Comparison of ENCODE assay signal across 15 cellular contexts in the genomic region with DNA sequence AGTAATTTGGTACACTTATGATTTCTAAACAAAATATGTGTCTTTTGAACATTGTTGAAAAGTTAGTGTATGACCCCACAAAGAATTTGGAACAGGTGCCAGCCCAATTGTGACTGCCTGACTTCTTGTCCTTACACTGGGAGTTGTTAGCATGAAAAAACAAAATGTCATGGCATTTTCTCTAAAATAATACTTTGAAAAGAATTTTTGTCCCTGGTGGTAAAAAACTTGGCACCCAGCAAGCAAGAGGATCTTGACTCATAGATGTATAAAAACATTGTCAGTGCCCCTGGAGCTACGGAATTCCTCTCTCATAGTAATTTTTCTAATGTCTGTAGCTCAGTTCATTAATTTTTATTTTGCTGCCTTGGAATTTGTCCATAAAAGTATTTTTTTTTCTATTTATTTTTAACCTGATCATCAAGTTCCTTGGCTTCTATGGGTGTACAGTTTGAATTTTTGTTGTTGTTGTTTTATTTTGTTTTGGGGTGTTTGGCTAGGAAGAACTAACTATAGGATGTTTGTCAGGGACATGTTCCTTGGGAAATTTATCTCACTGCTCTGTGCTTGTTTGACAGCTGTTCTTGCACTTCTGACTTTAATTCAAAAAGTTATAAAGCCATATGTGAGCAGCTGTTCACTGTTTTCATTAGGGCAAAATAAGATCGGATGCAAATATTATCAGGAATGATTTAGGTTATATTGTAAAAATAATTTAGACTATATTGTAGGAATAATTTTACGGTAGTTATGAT.
DNase-seq lines count a peak whose midpoint lies in the region; ATAC-seq, FAIRE-seq and TF ChIP-seq lines count a peak whose summit lies in the region.
"Had no signal": no experiment of that assay in that cellular context is flagged by ENCODE, and none has a peak within 500 bp of the region (broad histone marks: within the 10 kb centered on the region; RNA-seq: fewer than 3 reads in every experiment).

No MANE protein-coding gene starts in this region.

- no peak overlapping the region for H3K9ac ChIP-seq in GM23248
- H3K9ac ChIP-seq in astrocyte (ENCODE audit: low read length): no peak overlapping the region

- H3K9me3 Mint-ChIP-seq in astrocyte (ENCODE audit: unreplicated experiment): peaks cover 3% of the 10 kb centered on the region
- no peaks in the 10 kb centered on the region for H3K9me3 Mint-ChIP-seq in activated T-helper 17 cell treated with anti-CD3 and anti-CD28 coated beads, Interleukin-2, amount 50 U/mL, for 72 hours
- H3K9me3 Mint-ChIP-seq: type B pancreatic cell had no signal

- no peaks in the 10 kb centered on the region for H3K79me2 ChIP-seq in GM23248 (ENCODE audit: insufficient read depth)
- H3K79me2 ChIP-seq in astrocyte (ENCODE audit: insufficient read depth, low read length): no peaks in the 10 kb centered on the region

- no peaks in the 10 kb centered on the region for H4K20me1 ChIP-seq in GM23248 (ENCODE audit: insufficient read depth)
- no peaks in the 10 kb centered on the region for H4K20me1 ChIP-seq in astrocyte (ENCODE audit: insufficient read depth, low read length)

- peaks cover 12% of the 10 kb centered on the region; the same call in 1 of the 2 replicates for H3F3A ChIP-seq in GM23248 (ENCODE audit: insufficient read depth)

- DNase-seq in 8988T: peak; percentile 21
- peak; percentile 81 for DNase-seq in GM23248
- peak; percentile 59 for DNase-seq in astrocyte (ENCODE audit: low read depth)
- DNase-seq in glomerular visceral epithelial cell (ENCODE audit: extremely low spot score): peak; percentile 37
- no peak for DNase-seq in esophagus squamous epithelium (lab: John Stamatoyannopoulos, UW)
- DNase-seq in NK-92 (lab: John Stamatoyannopoulos, UW; ENCODE audit: unreplicated experiment): no peak
- no peak for DNase-seq in midbrain (lab: John Stamatoyannopoulos, UW)
- DNase-seq: activated CD8-positive, alpha-beta memory T cell treated with anti-CD3 and anti-CD28 coated beads, Interleukin-2, amount 50 U/mL, for 4 hours; AML-193; Karpas-422; NCI-H2107; nephron progenitor cell; spleen had no signal

- no peak for TF ChIP-seq CTCF in astrocyte (IDR thresholded peaks at IDR 0.05; ENCODE audit: insufficient read depth, low read depth, low read length)
- no peak for TF ChIP-seq CTCF in esophagus squamous epithelium (IDR thresholded peaks at IDR 0.05)

- H3K27me3 Mint-ChIP-seq in astrocyte (ENCODE audit: low read depth, unreplicated experiment): no peaks in the 10 kb centered on the region
- H3K27me3 Mint-ChIP-seq in activated T-helper 17 cell treated with anti-CD3 and anti-CD28 coated beads, Interleukin-2, amount 50 U/mL, for 72 hours: no peaks in the 10 kb centered on the region
- H3K27me3 Mint-ChIP-seq: type B pancreatic cell had no signal

- peak overlapping the region; percentile 55 for H3K4me2 ChIP-seq in GM23248 (ENCODE audit: unreplicated experiment)
- H3K4me2 ChIP-seq in astrocyte (ENCODE audit: low read length): peak overlapping the region; percentile 17

- H3K4me1 ChIP-seq in GM23248 (ENCODE audit: insufficient read depth) (peaks cover 32% of the 10 kb centered on the region), astrocyte (ENCODE audit: insufficient read depth, low read length) (peaks cover 9% of the 10 kb centered on the region), esophagus squamous epithelium (peaks cover 0 to 11% (median 0%) of the 10 kb centered on the region in 3 donors)
- H3K4me1 ChIP-seq: spleen had no signal

- ATAC-seq in activated T-helper 17 cell treated with anti-CD3 and anti-CD28 coated beads, Interleukin-2, amount 50 U/mL, for 72 hours (replicated peaks): no peak

- H3K27ac ChIP-seq in GM23248 (peak overlapping the region; percentile 34; the same call in 1 of the 2 replicates), astrocyte (ENCODE audit: low read depth, low read length) (no peak overlapping the region), esophagus squamous epithelium (no peak overlapping the region)
- H3K27ac ChIP-seq: spleen had no signal

- H3K36me3 ChIP-seq in GM23248 (ENCODE audit: low read depth) (no peaks in the 10 kb centered on the region), astrocyte (ENCODE audit: insufficient read depth, low read length) (no peaks in the 10 kb centered on the region), esophagus squamous epithelium (no peaks in the 10 kb centered on the region)
- H3K36me3 ChIP-seq: spleen had no signal

- no peaks in the 10 kb centered on the region for H3K27me3 ChIP-seq in GM23248 (replicated peaks; ENCODE audit: insufficient read depth)
- H3K27me3 ChIP-seq in astrocyte (ENCODE audit: insufficient read depth, low read length): no peaks in the 10 kb centered on the region
- no peaks in the 10 kb centered on the region for H3K27me3 ChIP-seq in esophagus squamous epithelium
- H3K27me3 ChIP-seq: spleen had no signal

- intact Hi-C loops in esophagus squamous epithelium (cut with DNase I): no loop called here

- WGBS in GM23248 (ENCODE audit: low coverage in 1 of 2, low lambda C conversion rate in 2 of 2, missing lambda C conversion rate in 2 of 2), 2 experiments: 52% methylated on average over 3 of the region's 3 CpGs
- 54 to 58% methylated on average over 3 of the region's 3 CpGs for WGBS in esophagus squamous epithelium, 2 donors

- TF ChIP-seq POLR2A in esophagus squamous epithelium (IDR thresholded peaks at IDR 0.05): no peak

- no peak overlapping the region for H3K4me3 ChIP-seq in GM23248
- no peak overlapping the region for H3K4me3 ChIP-seq in astrocyte (ENCODE audit: insufficient read depth, low read depth, low read length)
- no peak overlapping the region for H3K4me3 ChIP-seq in esophagus squamous epithelium
- H3K4me3 ChIP-seq: spleen had no signal

- peaks cover 2% of the 10 kb centered on the region for H3K36me3 Mint-ChIP-seq in astrocyte (ENCODE audit: low read depth, unreplicated experiment)
- peaks cover 14% of the 10 kb centered on the region for H3K36me3 Mint-ChIP-seq in activated T-helper 17 cell treated with anti-CD3 and anti-CD28 coated beads, Interleukin-2, amount 50 U/mL, for 72 hours (ENCODE audit: low read depth)

- H3K4me3 Mint-ChIP-seq in astrocyte (ENCODE audit: unreplicated experiment): no peak overlapping the region
- H3K4me3 Mint-ChIP-seq in activated T-helper 17 cell treated with anti-CD3 and anti-CD28 coated beads, Interleukin-2, amount 50 U/mL, for 72 hours: no peak overlapping the region
- H3K4me3 Mint-ChIP-seq: nephron progenitor cell, type B pancreatic cell had no signal

- no peaks in the 10 kb centered on the region for H3K9me2 ChIP-seq in GM23248 (ENCODE audit: insufficient read depth)

- in situ Hi-C loops in GM23248 (cut with MboI): no loop called here

- no peak overlapping the region for H3K27ac Mint-ChIP-seq in astrocyte (ENCODE audit: unreplicated experiment)
- no peak overlapping the region for H3K27ac Mint-ChIP-seq in activated T-helper 17 cell treated with anti-CD3 and anti-CD28 coated beads, Interleukin-2, amount 50 U/mL, for 72 hours
- H3K27ac Mint-ChIP-seq: type B pancreatic cell had no signal

- peak; percentile 68 for FAIRE-seq in astrocyte (lab: Jason Lieb, UNC)

- H3K9me3 ChIP-seq in GM23248 (ENCODE audit: low read depth) (no peaks in the 10 kb centered on the region), astrocyte (ENCODE audit: insufficient read depth, low read depth, low read length) (no peaks in the 10 kb centered on the region), esophagus squamous epithelium (no peaks in the 10 kb centered on the region)

- H2AFZ ChIP-seq in GM23248: no peak overlapping the region
- H2AFZ ChIP-seq in astrocyte (ENCODE audit: low read depth, low read length): no peak overlapping the region

- no peaks in the 10 kb centered on the region for H3K4me1 Mint-ChIP-seq in astrocyte (ENCODE audit: low read depth, unreplicated experiment)
- no peaks in the 10 kb centered on the region for H3K4me1 Mint-ChIP-seq in activated T-helper 17 cell treated with anti-CD3 and anti-CD28 coated beads, Interleukin-2, amount 50 U/mL, for 72 hours
- H3K4me1 Mint-ChIP-seq: nephron progenitor cell had no signal

Comparison
In these comparisons a context has a peak if more than half of its experiments do, and no peak if none do; other contexts are left out.
1. DNase-seq: peak in 8988T (single experiment), GM23248 (single experiment), astrocyte (single experiment) and glomerular visceral epithelial cell (single experiment); none in esophagus squamous epithelium (single experiment), NK-92 (single experiment) and midbrain (single experiment).